In genomic region chr7:13179775-13180448, GRCh38 we compare ENCODE assay signal across 23 cellular contexts.
DNase-seq lines count a peak whose midpoint lies in the region; ATAC-seq, FAIRE-seq and TF ChIP-seq lines count a peak whose summit lies in the region.
"Had no signal": no experiment of that assay in that cellular context is flagged by ENCODE, and none has a peak within 500 bp of the region (broad histone marks: within the 10 kb centered on the region; RNA-seq: fewer than 3 reads in every experiment).

No MANE protein-coding gene starts in this region.

- ATAC-seq in HepG2 (no peak; the same call in 2 of the 3 replicates), right lobe of liver (no peak), HG03439 (IDR thresholded peaks at IDR 0.05; ENCODE audit: unreplicated experiment) (no peak)
- ATAC-seq: stimulated activated naive CD8-positive, alpha-beta T cell treated with anti-CD3 and anti-CD28 coated beads, Interleukin-15, Interleukin-2, amounts not matched to agents 100 U/mL and 50 U/mL, for 24 hours had no signal

- TF ChIP-seq POLR2A in HepG2 (IDR thresholded peaks at IDR 0.05; ENCODE audit: insufficient read depth in 1 of 2, low read depth in 2 of 2, low read length in 2 of 2) (no peak), right lobe of liver (IDR thresholded peaks at IDR 0.05) (no peak)

- BruUV-seq in HepG2 (replicated peaks; lab: Mats Ljungman, UMichigan): no TSS peak

- CTCF ChIA-PET in HepG2 (lab: Yijun Ruan, JAX; ENCODE audit: low intra/inter-chr PET ratio, low total read pairs): interaction anchor here (0.6 kb wide), 1 partner anchor 1030 kb away, joined by 3 read pairs; no protein-coding TSS in a partner anchor

- H3K4me3 ChIP-seq in HepG2 (replicated peaks in 1 of 3; ENCODE audit: insufficient read depth in 1 of 3, low read depth in 2 of 3, low read length in 3 of 3) (no peak overlapping the region), right lobe of liver (no peak overlapping the region)
- H3K4me3 ChIP-seq: breast epithelium, thyroid gland had no signal

- no peaks in the 10 kb centered on the region for H3K79me2 ChIP-seq in HepG2 (ENCODE audit: insufficient read depth, low read length)
- H3K79me2 ChIP-seq: parathyroid adenoma had no signal

- no peak overlapping the region for H3K9ac ChIP-seq in HepG2 (ENCODE audit: insufficient read depth, low read depth, low read length)
- H3K9ac ChIP-seq: parathyroid adenoma had no signal

- H3K36me3 ChIP-seq in HepG2 (replicated peaks in 1 of 2; ENCODE audit: control insufficient read depth in 1 of 2, insufficient read depth in 2 of 2, low read length in 2 of 2) (no peaks in the 10 kb centered on the region), right lobe of liver (no peaks in the 10 kb centered on the region)
- H3K36me3 ChIP-seq: breast epithelium, thyroid gland had no signal

- TF ChIP-seq CTCF in HepG2 (CRISPR knock-in tag; IDR thresholded peaks at IDR 0.05): no peak
- no peak for TF ChIP-seq CTCF in right lobe of liver (IDR thresholded peaks at IDR 0.05)
- TF ChIP-seq CTCF in brain (conservative IDR thresholded peaks at IDR 0.05): no peak

- DNase-seq in HepG2 (ENCODE audit: low spot score) (no peak), right lobe of liver (no peak), myocyte (ENCODE audit: low read depth) (peak; percentile 57), NCI-H2081 treated with DMSO at 0.1 percent for 48 hours (lab: John Stamatoyannopoulos, UW) (no peak), NCI-H2029 treated with DMSO at 0.1 percent for 48 hours (lab: John Stamatoyannopoulos, UW) (no peak), posterior vena cava (ENCODE audit: low spot score) (no peak)
- DNase-seq: activated CD4-positive, alpha-beta T cell treated with anti-CD3 and anti-CD28 coated beads for 4 hours; activated naive CD8-positive, alpha-beta T cell treated with anti-CD3 and anti-CD28 coated beads, Interleukin-2, amount 10 ng/mL, durations not matched to agents 7 days and 5 days; CD4-positive, alpha-beta T cell; DMS153; GDM1; NCI-H524 treated with DMSO at 0.1 percent for 48 hours; stimulated activated CD4-positive, alpha-beta T cell treated with anti-CD3 and anti-CD28 coated beads, Interleukin-2, amount 100 ng/mL, for 48 hours; stimulated activated naive CD8-positive, alpha-beta T cell treated with anti-CD3 and anti-CD28 coated beads, Interleukin-15, Interleukin-2, amounts not matched to agents 100 U/mL and 50 U/mL, for 24 hours; T-helper 1 cell; thyroid gland had no signal

- H3K27me3 ChIP-seq in HepG2 (ENCODE audit: control insufficient read depth in 1 of 2, insufficient read depth in 2 of 2, low read length in 2 of 2) (no peaks in the 10 kb centered on the region), right lobe of liver (no peaks in the 10 kb centered on the region)
- H3K27me3 ChIP-seq: breast epithelium, thyroid gland had no signal

- peak overlapping the region in 3 of 5 experiments; percentile 0 to 35 (median 35) for H3K27ac Mint-ChIP-seq in brain
- H3K27ac Mint-ChIP-seq: activated naive CD8-positive, alpha-beta T cell treated with anti-CD3 and anti-CD28 coated beads, Interleukin-2, amount 10 ng/mL, durations not matched to agents 7 days and 5 days; activated T-helper 1 cell treated with anti-CD3 and anti-CD28 coated beads, Interleukin-12 subunit alpha, Interleukin-12 subunit beta, Interleukin-2, Interleukin-4 antibody, amounts not matched to agents 30 ng/mL and 10 ng/mL and 1 ng/mL, durations not matched to agents 14 hours and 24 hours and 36 hours; CD4-positive, alpha-beta T cell had no signal

- H3K36me3 Mint-ChIP-seq in brain: no peaks in the 10 kb centered on the region
- H3K36me3 Mint-ChIP-seq: activated naive CD8-positive, alpha-beta T cell treated with anti-CD3 and anti-CD28 coated beads, Interleukin-2, amount 10 ng/mL, durations not matched to agents 7 days and 5 days had no signal

- H2AFZ ChIP-seq in HepG2 (ENCODE audit: low read length): no peak overlapping the region
- H2AFZ ChIP-seq: parathyroid adenoma had no signal

- no peak for FAIRE-seq in HepG2 (lab: Jason Lieb, UNC)
- FAIRE-seq: frontal cortex, small intestine had no signal

- peaks cover 27% of the 10 kb centered on the region for H3K4me1 Mint-ChIP-seq in brain
- H3K4me1 Mint-ChIP-seq: activated naive CD8-positive, alpha-beta T cell treated with anti-CD3 and anti-CD28 coated beads, Interleukin-2, amount 10 ng/mL, durations not matched to agents 7 days and 5 days had no signal

- no peaks in the 10 kb centered on the region for H3K27me3 Mint-ChIP-seq in brain

- H3K9me3 Mint-ChIP-seq in brain: no peaks in the 10 kb centered on the region
- H3K9me3 Mint-ChIP-seq: activated naive CD8-positive, alpha-beta T cell treated with anti-CD3 and anti-CD28 coated beads, Interleukin-2, amount 10 ng/mL, durations not matched to agents 7 days and 5 days; activated T-helper 1 cell treated with anti-CD3 and anti-CD28 coated beads, Interleukin-12 subunit alpha, Interleukin-12 subunit beta, Interleukin-2, Interleukin-4 antibody, amounts not matched to agents 30 ng/mL and 10 ng/mL and 1 ng/mL, durations not matched to agents 14 hours and 24 hours and 36 hours; CD4-positive, alpha-beta T cell had no signal

- TF ChIP-seq EP300 in HepG2 (IDR thresholded peaks at IDR 0.05; ENCODE audit: low read depth in 2 of 2, low read length in 2 of 2) (no peak), HepG2 (CRISPR knock-in tag; IDR thresholded peaks at IDR 0.05; ENCODE audit: borderline replicate concordance) (no peak)

- in situ Hi-C loops in HepG2 (cut with HindIII; ENCODE audit: extremely low pct_ligation_motif_present, low pct_unique_long_range_greater_than_20kb): loop anchor here (10.0 kb wide), 1 partner anchor 495 kb away; the partner anchor contains the start of gene ARL4A

- H3K9me3 ChIP-seq in HepG2 (ENCODE audit: low read length) (no peaks in the 10 kb centered on the region), right lobe of liver (no peaks in the 10 kb centered on the region)
- H3K9me3 ChIP-seq: breast epithelium, thyroid gland had no signal

- 0 out of 2 replicates have a peak overlapping the region, but pooled peaks have one; percentile 19 for H3K4me2 ChIP-seq in HepG2 (ENCODE audit: low read depth, low read length)

- peak overlapping the region in 3 of 5 experiments; percentile 2 to 33 (median 8) for H3K4me3 Mint-ChIP-seq in brain
- H3K4me3 Mint-ChIP-seq: activated naive CD8-positive, alpha-beta T cell treated with anti-CD3 and anti-CD28 coated beads, Interleukin-2, amount 10 ng/mL, durations not matched to agents 7 days and 5 days; activated T-helper 1 cell treated with anti-CD3 and anti-CD28 coated beads, Interleukin-12 subunit alpha, Interleukin-12 subunit beta, Interleukin-2, Interleukin-4 antibody, amounts not matched to agents 30 ng/mL and 10 ng/mL and 1 ng/mL, durations not matched to agents 14 hours and 24 hours and 36 hours; CD4-positive, alpha-beta T cell had no signal

- H3K4me1 ChIP-seq in HepG2 (ENCODE audit: insufficient read depth, low read length): peaks cover 30% of the 10 kb centered on the region
- H3K4me1 ChIP-seq in right lobe of liver: no peaks in the 10 kb centered on the region
- H3K4me1 ChIP-seq: breast epithelium, parathyroid adenoma, thyroid gland had no signal

- intact Hi-C loops in HepG2 (cut with micrococcal nuclease; ENCODE audit: unreplicated experiment): loop anchor here (1.0 kb wide), 1 partner anchor 493 kb away; the partner anchor contains the start of gene ARL4A
- intact Hi-C loops in right lobe of liver (cut with DNase I): no loop called here
- intact Hi-C loops in posterior vena cava (cut with DNase I): loop anchor here in 1 of 2 donors (5.0 kb wide), 1 partner anchor 498 kb away; no protein-coding TSS in a partner anchor

- TF ChIP-seq RAD21 in HepG2 (CRISPR knock-in tag; IDR thresholded peaks at IDR 0.05): no peak

- H3K27ac ChIP-seq in HepG2 (ENCODE audit: extremely low read length, insufficient read depth, low read length) (no peak overlapping the region), right lobe of liver (no peak overlapping the region)
- H3K27ac ChIP-seq: breast epithelium, parathyroid adenoma, thyroid gland had no signal

- no peaks in the 10 kb centered on the region for H4K20me1 ChIP-seq in HepG2 (ENCODE audit: insufficient read depth, low read length)

- POLR2A ChIA-PET in HepG2 (lab: Yijun Ruan, JAX): interaction anchor here (1.0 kb wide), 1 partner anchor 493 kb away, joined by 5 read pairs; the partner anchor contains the start of gene ARL4A

- 24% methylated on average over 5 of the region's 5 CpGs for WGBS in HepG2 (ENCODE audit: low lambda C conversion rate)
- WGBS in right lobe of liver (ENCODE audit: insufficient coverage, low coverage, low lambda C conversion rate, missing lambda C conversion rate): 49% methylated on average over 5 of the region's 5 CpGs

TF ChIP-seq in HepG2, 621 proteins besides CTCF, POLR2A, EP300 and RAD21 (continues in another document):
- TF ChIP-seq BCL6 (CRISPR knock-in tag; IDR thresholded peaks at IDR 0.05) (peak; percentile 92), NFATC3 (CRISPR knock-in tag; IDR thresholded peaks at IDR 0.05) (no peak), ZNF367 (CRISPR knock-in tag; IDR thresholded peaks at IDR 0.05; ENCODE audit: borderline replicate concordance) (no peak), ZBTB2 (CRISPR knock-in tag; IDR thresholded peaks at IDR 0.05; ENCODE audit: low read depth) (no peak), FOXO1 (CRISPR knock-in tag; IDR thresholded peaks at IDR 0.05) (no peak), KDM5A (IDR thresholded peaks at IDR 0.05; ENCODE audit: borderline replicate concordance, low read length) (no peak)
